In the genomic region with DNA sequence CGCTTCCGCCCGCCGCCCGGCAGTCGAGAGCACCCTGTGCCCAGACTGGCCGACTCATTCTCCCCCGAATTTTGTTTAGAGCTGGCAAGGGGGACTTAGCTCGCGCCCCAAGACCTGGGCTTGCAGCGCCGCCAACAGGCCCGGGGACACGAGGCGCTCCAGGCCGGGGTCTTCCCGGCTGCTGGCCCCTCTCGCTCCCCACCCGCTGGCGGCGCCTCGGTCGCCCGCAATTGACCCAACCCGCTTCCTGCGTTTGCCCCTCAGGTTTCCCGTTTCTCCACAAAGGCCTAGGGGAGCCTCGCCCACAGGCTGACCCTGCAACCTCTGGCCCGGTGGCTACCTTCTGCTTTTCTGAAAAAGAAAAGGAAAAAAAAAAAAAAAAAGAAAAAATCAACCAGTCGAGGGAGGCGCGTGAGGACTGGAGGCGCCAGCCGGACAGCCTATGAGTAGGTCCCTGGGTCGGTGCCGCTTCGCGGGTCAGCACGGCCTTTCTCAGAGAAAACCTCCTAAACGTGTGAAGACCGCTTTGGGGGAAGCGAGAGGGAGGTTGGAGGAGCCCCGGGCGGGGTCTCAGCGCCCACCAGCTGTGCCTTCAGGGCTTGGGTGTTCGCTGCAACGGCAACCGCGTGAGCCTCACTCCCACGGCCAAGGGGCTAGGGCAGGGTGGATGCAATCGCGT, we compare ENCODE assay signal across 13 cellular contexts. TPM values are rescaled to one million over a fixed set of nuclear protein-coding genes. Genes with fewer than 3 reads are reported as not detected.
DNase-seq lines count a peak whose midpoint lies in the region; TF ChIP-seq lines count a peak whose summit lies in the region.
"Had no signal": no experiment of that assay in that cellular context is flagged by ENCODE, and none has a peak within 500 bp of the region (broad histone marks: within the 10 kb centered on the region; RNA-seq: fewer than 3 reads in every experiment).

No MANE protein-coding gene starts in this region.

- peaks cover 46 to 58% (median 54%) of the 10 kb centered on the region in 3 donors for H3K4me1 Mint-ChIP-seq in CD8-positive, alpha-beta memory T cell
- H3K4me1 Mint-ChIP-seq in endodermal cell: peaks cover 32% of the 10 kb centered on the region
- peaks cover 38% of the 10 kb centered on the region for H3K4me1 Mint-ChIP-seq in neural progenitor cell

- WGBS in endodermal cell (ENCODE audit: insufficient coverage in 1 of 2, insufficient read length in 1 of 2), 2 experiments: 3% methylated on average over 23 to 52 of the region's 52 CpGs

- H3K79me2 ChIP-seq in neural progenitor cell (ENCODE audit: low read depth) (no peaks in the 10 kb centered on the region), OCI-LY7 (ENCODE audit: insufficient read depth, low read depth, low read length) (no peaks in the 10 kb centered on the region)

- intact Hi-C loops in OCI-LY7 (cut with micrococcal nuclease; ENCODE audit: unreplicated experiment): no loop called here

- no peak overlapping the region for H3K27ac Mint-ChIP-seq in CD8-positive, alpha-beta memory T cell
- H3K27ac Mint-ChIP-seq in endodermal cell: no peak overlapping the region
- H3K27ac Mint-ChIP-seq in neural progenitor cell: no peak overlapping the region
- H3K27ac Mint-ChIP-seq: mesothelial cell of epicardium had no signal

- H4K20me1 ChIP-seq in neural progenitor cell (ENCODE audit: low read depth) (peaks cover 84% of the 10 kb centered on the region), OCI-LY7 (ENCODE audit: insufficient read depth, low read length) (no peaks in the 10 kb centered on the region)

- TF ChIP-seq CTCF in HL-60 (IDR thresholded peaks at IDR 0.05; ENCODE audit: insufficient read depth, low read length) (no peak), endodermal cell (conservative IDR thresholded peaks at IDR 0.05) (peak; percentile 72), neural progenitor cell (IDR thresholded peaks at IDR 0.05) (peak; percentile 61), OCI-LY7 (conservative IDR thresholded peaks at IDR 0.05; ENCODE audit: low read length) (no peak)

- peak overlapping the region in 4 of 7 donors; percentile 15 to 82 (median 26) for H3K4me3 Mint-ChIP-seq in CD8-positive, alpha-beta memory T cell
- H3K4me3 Mint-ChIP-seq in endodermal cell: peak overlapping the region; percentile 47
- peak overlapping the region; percentile 77 for H3K4me3 Mint-ChIP-seq in neural progenitor cell
- H3K4me3 Mint-ChIP-seq: mesothelial cell of epicardium had no signal

- H3K9ac ChIP-seq in endodermal cell (ENCODE audit: extremely low read depth, low read length, poor library complexity, severe bottlenecking) (no peak overlapping the region), neural progenitor cell (no peak overlapping the region)

- peaks cover 31% of the 10 kb centered on the region for H3F3A ChIP-seq in neural progenitor cell (ENCODE audit: low read depth)

- H3K36me3 ChIP-seq in CD8-positive, alpha-beta memory T cell (ENCODE audit: insufficient read depth, low read length): no peaks in the 10 kb centered on the region
- H3K36me3 ChIP-seq in endodermal cell (ENCODE audit: control insufficient read depth, insufficient read depth, low read length) (no peaks in the 10 kb centered on the region), neural progenitor cell (no peaks in the 10 kb centered on the region), OCI-LY7 (ENCODE audit: insufficient read depth, low read length) (no peaks in the 10 kb centered on the region)
- H3K36me3 ChIP-seq: stomach had no signal

- peaks cover 52% of the 10 kb centered on the region for H3K4me1 ChIP-seq in CD8-positive, alpha-beta memory T cell (ENCODE audit: insufficient read depth, low read length)
- H3K4me1 ChIP-seq in endodermal cell (ENCODE audit: control insufficient read depth, insufficient read depth, low read length) (peaks cover 12% of the 10 kb centered on the region), neural progenitor cell (peaks cover 38% of the 10 kb centered on the region), OCI-LY7 (ENCODE audit: insufficient read depth, low read length, poor library complexity, severe bottlenecking) (peaks cover 6% of the 10 kb centered on the region)

- peak overlapping the region; percentile 13 for H2AFZ ChIP-seq in neural progenitor cell (replicated peaks)
- H2AFZ ChIP-seq in OCI-LY7 (ENCODE audit: low read length): no peak overlapping the region

- H3K27me3 Mint-ChIP-seq in CD8-positive, alpha-beta memory T cell: peaks cover 85 to 96% of the 10 kb centered on the region in 2 donors
- H3K27me3 Mint-ChIP-seq in endodermal cell (ENCODE audit: insufficient read depth) (peaks cover 97% of the 10 kb centered on the region), neural progenitor cell (ENCODE audit: insufficient read depth, low read depth) (peaks cover 90% of the 10 kb centered on the region)

- BruUV-seq in OCI-LY7 (replicated peaks; lab: Mats Ljungman, UMichigan): no TSS peak

- H3K9me2 ChIP-seq in OCI-LY7 (ENCODE audit: insufficient read depth, low read length): no peaks in the 10 kb centered on the region

- H3K9me3 ChIP-seq in CD8-positive, alpha-beta memory T cell (ENCODE audit: low read length): no peaks in the 10 kb centered on the region
- no peaks in the 10 kb centered on the region for H3K9me3 ChIP-seq in endodermal cell (ENCODE audit: control insufficient read depth, low read length)
- no peaks in the 10 kb centered on the region for H3K9me3 ChIP-seq in neural progenitor cell (ENCODE audit: low read depth)
- H3K9me3 ChIP-seq in OCI-LY7 (ENCODE audit: low read length): no peaks in the 10 kb centered on the region
- H3K9me3 ChIP-seq: stomach had no signal

- no peak for DNase-seq in CD8-positive, alpha-beta memory T cell
- DNase-seq in HL-60 (ENCODE audit: low read depth in 1 of 2, low spot score in 1 of 2): no peak
- DNase-seq in endodermal cell: peak; percentile 85
- DNase-seq in neural progenitor cell (ENCODE audit: low spot score): peak; percentile 84
- no peak for DNase-seq in central memory CD4-positive, alpha-beta T cell
- DNase-seq in OCI-LY7 (ENCODE audit: low spot score): no peak
- DNase-seq in amygdala (lab: John Stamatoyannopoulos, UW): no peak
- DNase-seq: C1 segment of cervical spinal cord; NCI-H2171; stimulated activated CD4-positive, alpha-beta T cell treated with anti-CD3 and anti-CD28 coated beads, Interleukin-4, amount 100 ng/mL, for 24 hours; stomach had no signal

- H3K4me2 ChIP-seq in neural progenitor cell: peak overlapping the region; percentile 68
- H3K4me2 ChIP-seq in OCI-LY7 (ENCODE audit: low read length): no peak overlapping the region

- H3K36me3 Mint-ChIP-seq in CD8-positive, alpha-beta memory T cell: no peaks in the 10 kb centered on the region
- H3K36me3 Mint-ChIP-seq in endodermal cell (ENCODE audit: low read depth) (no peaks in the 10 kb centered on the region), neural progenitor cell (no peaks in the 10 kb centered on the region)
- H3K36me3 Mint-ChIP-seq: mesothelial cell of epicardium had no signal

- H3K27ac ChIP-seq in CD8-positive, alpha-beta memory T cell (ENCODE audit: low read depth, low read length): no peak overlapping the region
- H3K27ac ChIP-seq in HL-60 (replicated peaks) (no peak overlapping the region), endodermal cell (ENCODE audit: low read depth, low read length) (no peak overlapping the region), neural progenitor cell (no peak overlapping the region), OCI-LY7 (ENCODE audit: low read depth, low read length, poor library complexity, severe bottlenecking) (no peak overlapping the region)
- H3K27ac ChIP-seq: epithelial cell of prostate, stomach had no signal

- CTCF ChIA-PET in CD8-positive, alpha-beta memory T cell (lab: Charles Lee): interaction anchor here (1.2 to 1.8 kb wide), 2 partner anchors 9 to 10 kb away, joined by 3 to 4 read pairs; no protein-coding TSS in a partner anchor
- CTCF ChIA-PET in OCI-LY7 (lab: Charles Lee; ENCODE audit: unreplicated experiment): interaction anchor here (0.6 kb wide), 1 partner anchor 556 kb away, joined by 3 read pairs; no protein-coding TSS in a partner anchor

- peaks cover 84% of the 10 kb centered on the region for H3K27me3 ChIP-seq in CD8-positive, alpha-beta memory T cell (ENCODE audit: insufficient read depth, low read length, poor library complexity, severe bottlenecking)
- peaks cover 94% of the 10 kb centered on the region for H3K27me3 ChIP-seq in HL-60 (ENCODE audit: insufficient read depth, poor library complexity, severe bottlenecking)
- H3K27me3 ChIP-seq in endodermal cell (ENCODE audit: control insufficient read depth, insufficient read depth, low read length, poor library complexity, severe bottlenecking): peaks cover 100% of the 10 kb centered on the region
- peaks cover 100% of the 10 kb centered on the region for H3K27me3 ChIP-seq in neural progenitor cell

- H3K9me3 Mint-ChIP-seq in CD8-positive, alpha-beta memory T cell: no peaks in the 10 kb centered on the region
- H3K9me3 Mint-ChIP-seq in endodermal cell (no peaks in the 10 kb centered on the region), neural progenitor cell (no peaks in the 10 kb centered on the region)
- H3K9me3 Mint-ChIP-seq: mesothelial cell of epicardium had no signal

- H3K4me3 ChIP-seq in CD8-positive, alpha-beta memory T cell (ENCODE audit: low read length): no peak overlapping the region
- H3K4me3 ChIP-seq in HL-60 (replicated peaks; ENCODE audit: insufficient read depth, low read length) (peak overlapping the region; percentile 15; the same call in 1 of the 2 replicates), endodermal cell (ENCODE audit: low read length) (peak overlapping the region; percentile 66), neural progenitor cell (peak overlapping the region; percentile 33), OCI-LY7 (ENCODE audit: low read depth, low read length, poor library complexity, severe bottlenecking) (no peak overlapping the region)
- H3K4me3 ChIP-seq: stomach had no signal

- POLR2A ChIA-PET in CD8-positive, alpha-beta memory T cell (lab: Charles Lee): no interaction called here
- POLR2A ChIA-PET in OCI-LY7 (lab: Charles Lee): no interaction called here

RNA-seq across cellular contexts. Expression of a gene that starts 7.2 kb away (rescaled TPM):
- not detected for total RNA-seq in CD8-positive, alpha-beta memory T cell
- polyA plus RNA-seq in CD8-positive, alpha-beta memory T cell: not detected
- total RNA-seq in endodermal cell (under 1 TPM; 0.11 to 0.24 TPM), neural progenitor cell (ENCODE audit: low replicate concordance) (not detected in 2 replicates), OCI-LY7 (2022) (not detected in 2 replicates)
- polyA plus RNA-seq in endodermal cell (2013, experiment 1 of 2): 0.21 TPM
- 0.12 TPM for polyA plus RNA-seq in endodermal cell (2013, experiment 2 of 2)
- not detected in 2 replicates for total RNA-seq in OCI-LY7 (2014; rRNA removed; shearing (Covaris generic))
- total RNA-seq: mesothelial cell of epicardium, stomach had no signal
- polyA plus RNA-seq: stomach had no signal

RNA-seq across cellular contexts. Expression of a gene that starts 7.3 kb away (rescaled TPM):
- not detected for total RNA-seq in CD8-positive, alpha-beta memory T cell
- polyA plus RNA-seq in CD8-positive, alpha-beta memory T cell: not detected
- under 1 TPM; 0.24 to 0.40 TPM for total RNA-seq in endodermal cell
- 0.07 TPM for polyA plus RNA-seq in endodermal cell (2013, experiment 1 of 2)
- not detected for polyA plus RNA-seq in endodermal cell (2013, experiment 2 of 2)
- total RNA-seq in neural progenitor cell (ENCODE audit: low replicate concordance): 0.09 TPM in 1 of 2 replicates, not detected in the other
- total RNA-seq in OCI-LY7 (2014; rRNA removed; shearing (Covaris generic)): not detected in 2 replicates
- not detected in 2 replicates for total RNA-seq in OCI-LY7 (2022)
- total RNA-seq: mesothelial cell of epicardium, stomach had no signal

Comparison
In these comparisons a context has a peak if more than half of its experiments do, and no peak if none do; other contexts are left out.
1. DNase-seq: peak in endodermal cell (single experiment) and neural progenitor cell (single experiment); none in CD8-positive, alpha-beta memory T cell (0 of 5), HL-60 (0 of 2), central memory CD4-positive, alpha-beta T cell (single experiment), OCI-LY7 (single experiment) and amygdala (0 of 56).
2. H3K4me3 ChIP-seq: peak in HL-60 (single experiment), endodermal cell (single experiment) and neural progenitor cell (single experiment); none in CD8-positive, alpha-beta memory T cell (single experiment) and OCI-LY7 (single experiment).
3. H3K4me3 Mint-ChIP-seq: peak in every context shown above with its lines; median percentile 77 in neural progenitor cell; 47 in endodermal cell; 26 in CD8-positive, alpha-beta memory T cell.
4. CTCF ChIP-seq: peak in endodermal cell (single experiment) and neural progenitor cell (single experiment); none in HL-60 (single experiment) and OCI-LY7 (single experiment).